Comparison of ENCODE assay signal across 8 cellular contexts in the genomic region with DNA sequence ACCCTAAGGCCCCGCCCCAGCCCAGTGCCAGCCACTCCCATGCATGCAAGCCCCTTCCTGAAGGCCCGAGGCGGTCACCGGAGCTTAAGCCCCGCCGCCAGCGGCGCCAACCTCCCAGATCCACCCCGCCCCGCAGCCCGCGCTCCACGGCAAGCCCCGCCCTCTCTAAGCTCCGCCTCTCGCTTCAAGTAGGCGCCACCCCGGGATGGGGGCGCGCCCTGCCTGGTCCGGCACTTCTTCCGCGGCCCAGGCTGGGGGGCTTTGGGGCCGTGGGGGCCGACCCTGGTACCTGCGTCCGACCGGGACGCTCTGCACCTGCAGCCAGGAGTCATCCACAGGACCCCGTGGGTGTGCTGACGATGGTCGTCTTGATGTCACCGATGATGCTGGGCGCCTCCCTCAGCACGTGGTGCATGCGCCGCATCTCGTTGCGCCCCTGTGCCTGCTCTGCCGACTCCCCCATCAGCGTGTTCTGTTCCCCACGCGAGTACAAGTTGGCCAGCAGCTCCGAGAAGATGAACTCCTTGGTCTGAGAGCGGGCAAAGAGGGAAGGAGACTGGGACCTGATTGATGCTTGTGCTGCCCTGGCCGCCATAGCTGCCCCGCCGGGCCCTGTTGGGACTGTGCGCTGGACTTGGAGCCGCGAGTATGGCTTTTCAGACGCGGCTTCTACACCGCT. TPM values are rescaled to one million over a fixed set of nuclear protein-coding genes. Genes with fewer than 3 reads are reported as not detected.
DNase-seq lines count a peak whose midpoint lies in the region; ATAC-seq, FAIRE-seq and TF ChIP-seq lines count a peak whose summit lies in the region.

No MANE protein-coding gene starts in this region.

- intact Hi-C loops in kidney (cut with DNase I) = no loop called here

- H3K27ac ChIP-seq in kidney (ENCODE audit: low read depth in 2 of 2, low read length in 2 of 2) = no peak overlapping the region

- peaks cover 0 to 5% of the 10 kb centered on the region in 2 donors for H3K4me1 ChIP-seq in kidney (ENCODE audit: control insufficient read depth in 1 of 2, insufficient read depth in 1 of 2, low read depth in 1 of 2, low read length in 2 of 2)

- H3K4me3 ChIP-seq in kidney (ENCODE audit: low read length in 2 of 2) = peak overlapping the region; percentile 67 to 75

- DNase-seq in AG08395 (ENCODE audit: low spot score) = peak; percentile 97
- peak; percentile 85 for DNase-seq in NCI-H345 (lab: John Stamatoyannopoulos, UW)
- peak; percentile 96 for DNase-seq in cerebellar cortex (ENCODE audit: low spot score)
- peak; percentile 98 for DNase-seq in kidney
- peak; percentile 81 to 91 (median 87) for DNase-seq in stimulated activated CD4-positive, alpha-beta T cell treated with anti-CD3 and anti-CD28 coated beads, Interleukin-12 subunit alpha, Interleukin-12 subunit beta, amount 100 ng/mL, for 48 hours (ENCODE audit: low read depth in 2 of 3, low spot score in 1 of 3)

- no peak for TF ChIP-seq CTCF in kidney (IDR thresholded peaks at IDR 0.05; ENCODE audit: borderline replicate concordance, extremely low read depth, insufficient read depth)

- no peaks in the 10 kb centered on the region for H3K36me3 ChIP-seq in kidney (ENCODE audit: control insufficient read depth in 1 of 2, insufficient read depth in 2 of 2, low read length in 2 of 2)

- peak overlapping the region in 1 of 2 donors; percentile 15 for H3K9ac ChIP-seq in kidney (ENCODE audit: low read length in 2 of 2)

- ATAC-seq in GM19025 (IDR thresholded peaks at IDR 0.05; ENCODE audit: low read depth, unreplicated experiment) (peak; percentile 96), HG03196 (IDR thresholded peaks at IDR 0.05; ENCODE audit: unreplicated experiment) (peak; percentile 91)
- ATAC-seq in activated CD4-positive, CD25-positive, alpha-beta regulatory T cell treated with anti-CD3 and anti-CD28 coated beads, Interleukin-2, amount 50 U/mL, for 24 hours = peak; percentile 98

- H3K9me3 ChIP-seq in kidney (ENCODE audit: control insufficient read depth in 1 of 2, low read length in 2 of 2) = no peaks in the 10 kb centered on the region

- no peak for FAIRE-seq in kidney (lab: Jason Lieb, UNC)

RNA-seq across cellular contexts. Expression of a gene that starts 26.1 kb away (rescaled TPM):
- total RNA-seq in kidney = 30.7 TPM
- polyA plus RNA-seq in kidney (ENCODE audit: insufficient read depth, low read depth, low replicate concordance) = 4.4 TPM
